In the genomic region with DNA sequence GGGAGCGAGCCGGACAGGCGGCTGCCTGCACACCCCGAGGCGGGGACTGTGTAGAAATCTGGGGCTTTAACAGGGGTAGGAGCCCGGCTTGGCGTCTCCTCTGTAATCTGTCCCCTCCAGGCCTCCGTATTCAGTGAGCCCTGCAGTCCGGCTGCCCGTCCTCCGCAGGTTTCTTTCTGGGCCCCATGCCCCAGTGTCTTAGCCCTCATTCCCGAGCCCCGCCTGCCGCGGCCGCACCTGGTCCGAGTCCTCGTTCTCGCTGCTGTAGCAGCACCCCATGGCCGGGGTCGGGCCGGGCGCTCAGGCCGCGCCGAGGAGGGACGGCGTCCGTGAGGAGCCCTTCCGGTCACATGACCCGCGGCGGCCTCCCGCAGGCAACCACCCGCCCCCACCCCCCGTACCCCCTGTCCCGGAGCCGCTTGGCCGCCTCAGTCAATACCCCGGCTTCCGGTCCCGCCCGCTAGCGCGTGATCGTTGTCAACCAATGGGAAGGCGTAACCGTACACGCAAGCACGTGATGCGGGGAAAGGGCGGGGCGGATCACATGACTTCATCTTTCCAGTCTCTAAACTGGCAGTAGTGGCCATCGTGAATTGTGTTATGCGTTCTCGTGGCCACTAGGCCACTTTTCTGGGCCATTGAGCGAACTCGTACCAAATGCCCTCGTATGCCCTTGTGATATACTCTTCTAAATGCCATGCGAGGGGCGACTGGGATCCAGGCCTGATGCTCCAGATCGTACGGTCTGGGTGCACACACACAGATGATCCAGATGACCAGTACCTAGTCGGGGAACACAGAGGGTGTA, we compare ENCODE assay signal across 8 cellular contexts. TPM values are rescaled to one million over a fixed set of nuclear protein-coding genes. Genes with fewer than 3 reads are reported as not detected.
DNase-seq lines count a peak whose midpoint lies in the region; ATAC-seq and TF ChIP-seq lines count a peak whose summit lies in the region.

Gene LAMTOR1, minus strand, starts transcription at position 352 of the 808 bp plus-strand sequence. Its CDS starts 73 bp downstream, at position 279.

- H3K9me3 ChIP-seq in spleen: no peaks in the 10 kb centered on the region

- ATAC-seq in GM18909 (IDR thresholded peaks at IDR 0.05; ENCODE audit: poor library complexity, unreplicated experiment): peak; percentile 93
- ATAC-seq in HG03175 (IDR thresholded peaks at IDR 0.05; ENCODE audit: unreplicated experiment): peak; percentile 92
- ATAC-seq in activated B cell treated with CpG ODN at 0.5 μM for 24 hours (ENCODE audit: low read depth): peak; percentile 96

- no peaks in the 10 kb centered on the region for H3K27me3 ChIP-seq in spleen (replicated peaks in 1 of 7)

- no peaks in the 10 kb centered on the region for H3K9me3 Mint-ChIP-seq in activated B cell treated with CpG ODN at 0.5 μM for 24 hours

- H3K27me3 Mint-ChIP-seq in activated B cell treated with CpG ODN at 0.5 μM for 24 hours: no peaks in the 10 kb centered on the region

- H3K36me3 ChIP-seq in spleen: peaks cover 0 to 49% (median 11%) of the 10 kb centered on the region in 6 donors

- H3K27ac ChIP-seq in caudate nucleus (ENCODE audit: low read depth, low read length) (peak within 1 kb of the TSS; percentile 99), spleen (peak within 1 kb of the TSS; percentile 92 to 99 (median 98))

- peak; percentile 39 to 72 (median 42) for TF ChIP-seq POLR2A in spleen (IDR thresholded peaks at IDR 0.05)

- peaks cover 46% of the 10 kb centered on the region for H3K4me1 Mint-ChIP-seq in activated B cell treated with CpG ODN at 0.5 μM for 24 hours

- H3K4me3 ChIP-seq in spleen: peak within 1 kb of the TSS; percentile 65 to 98 (median 84)

- DNase-seq in AG08395 (ENCODE audit: low spot score): peak; percentile 97
- DNase-seq in NCI-H345 (lab: John Stamatoyannopoulos, UW): peak; percentile 99
- DNase-seq in activated B cell treated with CpG ODN at 0.5 μM for 24 hours: peak; percentile 93
- DNase-seq in caudate nucleus (lab: John Stamatoyannopoulos, UW): peak; percentile 67 to 99 (median 97)
- DNase-seq in inferior parietal cortex (ENCODE audit: extremely low spot score): peak; percentile 100
- peak; percentile 98 for DNase-seq in spleen

- no peak for TF ChIP-seq CTCF in activated B cell treated with CpG ODN at 0.5 μM for 24 hours (IDR thresholded peaks at IDR 0.05)
- peak in 10 of 11 experiments; percentile 45 to 79 (median 68) for TF ChIP-seq CTCF in spleen (IDR thresholded peaks at IDR 0.05 in 8 of 11, conservative IDR thresholded peaks at IDR 0.05 in 3 of 11)

- H3K27ac Mint-ChIP-seq in activated B cell treated with CpG ODN at 0.5 μM for 24 hours: peak within 1 kb of the TSS; percentile 93

- 4 to 5% (median 4%) methylated on average over 47 to 64 of the region's 64 CpGs for WGBS in spleen, 5 donors

- peaks cover 25 to 56% (median 43%) of the 10 kb centered on the region in 6 donors for H3K4me1 ChIP-seq in spleen

- intact Hi-C loops in activated B cell treated with CpG ODN at 0.5 μM for 24 hours (cut with micrococcal nuclease): loop anchor here (1.0 to 2.0 kb wide), 5 partner anchors 9 to 120 kb away; partner anchors contain the start of genes ANAPC15, LRRC51 and NUMA1
- intact Hi-C loops in spleen (cut with DNase I; ENCODE audit: low total_unique reads): no loop called here

- POLR2A ChIA-PET in activated B cell treated with CpG ODN at 0.5 μM for 24 hours (lab: Charles Lee): interaction anchor here (0.6 to 4.9 kb wide), 6 partner anchors 10 to 175 kb away, joined by 3 to 31 read pairs (median 6); partner anchors contain the start of genes ANAPC15, RNF121 and XNDC1N

- H3K36me3 Mint-ChIP-seq in activated B cell treated with CpG ODN at 0.5 μM for 24 hours (ENCODE audit: low read depth): peaks cover 52% of the 10 kb centered on the region

- CTCF ChIA-PET in activated B cell treated with CpG ODN at 0.5 μM for 24 hours (lab: Charles Lee): interaction anchor here (2.3 to 5.0 kb wide), 2 partner anchors 12 to 78 kb away, joined by 15 to 22 read pairs; no protein-coding TSS in a partner anchor

- H3K4me3 Mint-ChIP-seq in activated B cell treated with CpG ODN at 0.5 μM for 24 hours: peak within 1 kb of the TSS; percentile 96

RNA-seq across cellular contexts. Expression of gene LAMTOR1, which starts in this region (rescaled TPM):
- total RNA-seq in activated B cell treated with CpG ODN at 0.5 μM for 24 hours (87.2 and 87.6 TPM in 2 replicates), spleen (100 to 1,000 TPM in 4 of 7 donors, 10 to 100 TPM in 3; 81.5 to 182 (median 119) TPM)
- polyA plus RNA-seq in spleen: 100 to 1,000 TPM in 2 of 3 donors, 10 to 100 TPM in 1; 96.2 to 155 (median 143) TPM

Comparison
In these comparisons a context has a peak if more than half of its experiments do, and no peak if none do; other contexts are left out.
1. Peak in every context shown above with its lines: DNase-seq, ATAC-seq, H3K4me3 ChIP-seq and H3K27ac ChIP-seq.